In the genomic region with DNA sequence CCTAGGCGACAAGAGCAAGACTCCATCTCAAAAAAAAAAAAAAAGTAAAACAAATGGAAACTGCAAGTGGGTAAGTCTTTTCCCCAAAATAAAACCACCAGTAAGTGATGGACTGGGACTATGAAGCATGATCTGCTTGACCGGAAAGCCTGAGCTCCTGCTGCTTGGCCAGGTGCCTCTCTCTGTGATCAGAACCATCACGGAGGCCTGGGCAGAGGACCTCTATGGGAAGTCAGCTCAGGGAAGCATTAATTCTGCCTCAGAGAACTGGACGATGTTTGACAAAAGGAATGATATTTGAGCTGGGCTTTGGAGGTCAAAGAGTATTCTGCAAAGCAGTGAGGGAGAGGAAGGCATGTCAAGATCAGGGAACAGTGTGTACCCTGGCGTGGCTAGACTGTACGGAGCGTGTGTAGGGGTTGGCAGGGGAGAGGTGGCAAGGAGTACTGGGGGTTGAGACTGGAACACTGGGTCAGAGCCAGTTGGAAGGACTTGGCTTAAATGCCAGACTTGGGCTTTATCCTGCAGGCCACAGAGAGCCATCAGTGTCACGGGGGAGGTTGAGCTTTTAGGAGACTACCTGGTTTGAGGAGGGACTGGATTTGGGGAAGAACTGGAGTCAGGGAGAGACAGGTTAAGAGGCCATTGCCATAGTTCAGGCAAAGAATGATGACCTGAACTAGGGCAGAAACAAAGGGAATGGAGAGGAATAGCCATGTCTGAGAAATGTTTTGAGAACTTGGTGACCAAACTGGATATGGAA, we compare ENCODE assay signal across 25 cellular contexts. TPM values are rescaled to one million over a fixed set of nuclear protein-coding genes. Genes with fewer than 3 reads are reported as not detected.
DNase-seq lines count a peak whose midpoint lies in the region; ATAC-seq and TF ChIP-seq lines count a peak whose summit lies in the region.
"Had no signal": no experiment of that assay in that cellular context is flagged by ENCODE, and none has a peak within 500 bp of the region (broad histone marks: within the 10 kb centered on the region; RNA-seq: fewer than 3 reads in every experiment).

No MANE protein-coding gene starts in this region.

- no peaks in the 10 kb centered on the region for H3K9me3 ChIP-seq in esophagus muscularis mucosa
- H3K9me3 ChIP-seq in spleen, result no peaks in the 10 kb centered on the region
- no peaks in the 10 kb centered on the region for H3K9me3 ChIP-seq in HAP-1
- H3K9me3 ChIP-seq: colonic mucosa, SJCRH30 had no signal

- 58% methylated on average over 8 of the region's 8 CpGs for WGBS in esophagus muscularis mucosa
- 80 to 88% (median 82%) methylated on average over 8 of the region's 8 CpGs for WGBS in spleen, 5 donors

- TF ChIP-seq EP300 in esophagus muscularis mucosa (IDR thresholded peaks at IDR 0.05), result peak; percentile 98

- TF ChIP-seq POLR2A in esophagus muscularis mucosa (IDR thresholded peaks at IDR 0.05; ENCODE audit: low read depth), result no peak
- no peak for TF ChIP-seq POLR2A in spleen (IDR thresholded peaks at IDR 0.05)

- ATAC-seq in left lobe of liver, result peak; percentile 73
- no peak for ATAC-seq in HG03378 (IDR thresholded peaks at IDR 0.05; ENCODE audit: unreplicated experiment)
- ATAC-seq: activated T-cell treated with anti-CD3 and anti-CD28 coated beads, Interleukin-2, amount 50 U/mL, for 4 hours; stimulated activated naive CD8-positive, alpha-beta T cell treated with anti-CD3 and anti-CD28 coated beads, Interleukin-15, Interleukin-2, amounts not matched to agents 100 U/mL and 50 U/mL, for 24 hours; WTC11 had no signal

- in situ Hi-C loops in HAP-1 (cut with MboI; ENCODE audit: low sequenced_read_pairs), result no loop called here

- DNase-seq in esophagus muscularis mucosa (ENCODE audit: extremely low spot score), result no peak
- DNase-seq in left lobe of liver (ENCODE audit: low spot score), result no peak
- DNase-seq in spleen, result peak; percentile 11
- no peak for DNase-seq in HAP-1 (ENCODE audit: low spot score in 2 of 2)
- no peak for DNase-seq in NOMO-1 treated with DMSO at 0.1 percent for 48 hours (lab: John Stamatoyannopoulos, UW; ENCODE audit: unreplicated experiment)
- no peak for DNase-seq in DMS114 treated with DMSO at 0.1 percent for 48 hours (lab: John Stamatoyannopoulos, UW; ENCODE audit: unreplicated experiment)
- DNase-seq: activated CD4-positive, alpha-beta memory T cell treated with anti-CD3 and anti-CD28 coated beads, Interleukin-2, amount 10 ng/mL, durations not matched to agents 7 days and 5 days; activated naive CD4-positive, alpha-beta T cell treated with anti-CD3 and anti-CD28 coated beads for 36 hours; activated T-cell treated with anti-CD3 and anti-CD28 coated beads, Interleukin-2, amount 50 U/mL, for 4 hours; colonic mucosa; foreskin fibroblast; GOT3; Kasumi-1; kidney glomerular epithelial cell; NCI-H1417; NCI-H69; SJCRH30; stimulated activated naive CD8-positive, alpha-beta T cell treated with anti-CD3 and anti-CD28 coated beads, Interleukin-15, Interleukin-2, amounts not matched to agents 100 U/mL and 50 U/mL, for 24 hours had no signal

- H3K4me3 ChIP-seq in esophagus muscularis mucosa, result no peak overlapping the region
- no peak overlapping the region for H3K4me3 ChIP-seq in spleen
- no peak overlapping the region for H3K4me3 ChIP-seq in HAP-1
- H3K4me3 ChIP-seq: colonic mucosa, SJCRH30 had no signal

- peak overlapping the region; percentile 79 for H3K27ac ChIP-seq in C4-2B
- peak overlapping the region; percentile 83 to 87 (median 85) for H3K27ac ChIP-seq in esophagus muscularis mucosa (replicated peaks in 1 of 4)
- no peak overlapping the region for H3K27ac ChIP-seq in spleen
- H3K27ac ChIP-seq: colonic mucosa, SJCRH30 had no signal

- H3K4me1 ChIP-seq in esophagus muscularis mucosa (peaks cover 53 to 89% (median 62%) of the 10 kb centered on the region in 4 donors), spleen (no peaks in the 10 kb centered on the region), HAP-1 (no peaks in the 10 kb centered on the region)
- H3K4me1 ChIP-seq: colonic mucosa, SJCRH30 had no signal

- H3K27me3 ChIP-seq in esophagus muscularis mucosa (no peaks in the 10 kb centered on the region), spleen (replicated peaks in 1 of 7) (no peaks in the 10 kb centered on the region), HAP-1 (ENCODE audit: low read depth) (no peaks in the 10 kb centered on the region)
- H3K27me3 ChIP-seq: colonic mucosa, SJCRH30 had no signal

- no peak for TF ChIP-seq CTCF in C4-2B (conservative IDR thresholded peaks at IDR 0.05)
- TF ChIP-seq CTCF in esophagus muscularis mucosa (IDR thresholded peaks at IDR 0.05), result no peak
- TF ChIP-seq CTCF in spleen (IDR thresholded peaks at IDR 0.05 in 8 of 11, conservative IDR thresholded peaks at IDR 0.05 in 3 of 11), result no peak

- H3K36me3 ChIP-seq in esophagus muscularis mucosa, result peaks cover 45 to 83% (median 77%) of the 10 kb centered on the region in 4 donors
- no peaks in the 10 kb centered on the region for H3K36me3 ChIP-seq in spleen
- H3K36me3 ChIP-seq in HAP-1 (replicated peaks), result no peaks in the 10 kb centered on the region
- H3K36me3 ChIP-seq: colonic mucosa had no signal

- intact Hi-C loops in esophagus muscularis mucosa (cut with DNase I), result no loop called here
- intact Hi-C loops in spleen (cut with DNase I; ENCODE audit: low total_unique reads), result no loop called here

RNA-seq across cellular contexts. Expression of a gene that starts 16.4 kb away (rescaled TPM):
- total RNA-seq in esophagus muscularis mucosa (100 to 1,000 TPM; 101 to 214 (median 130) TPM), left lobe of liver (0.45 TPM), spleen (10 to 100 TPM in 1 of 7 donors, 1 to 10 TPM in 3, under 1 TPM in 3; 0.20 to 19.1 (median 1.1) TPM)
- 1 to 10 TPM in 1 of 3 donors, under 1 TPM in 2; 0.13 to 1.7 (median 0.27) TPM for polyA plus RNA-seq in spleen
- total RNA-seq: activated CD4-positive, alpha-beta memory T cell treated with anti-CD3 and anti-CD28 coated beads, Interleukin-2, amount 10 ng/mL, durations not matched to agents 7 days and 5 days; activated naive CD4-positive, alpha-beta T cell treated with anti-CD3 and anti-CD28 coated beads for 36 hours; activated T-cell treated with anti-CD3 and anti-CD28 coated beads, Interleukin-2, amount 50 U/mL, for 4 hours; HT-29 had no signal
- polyA plus RNA-seq: CD14-positive monocyte had no signal

RNA-seq across cellular contexts. Expression of a gene that starts 19.4 kb away (rescaled TPM):
- total RNA-seq in esophagus muscularis mucosa (1 to 10 TPM in 1 of 4 donors, under 1 TPM in 2, not detected in 1; 0.17 to 2.1 (median 0.98) TPM), left lobe of liver (not detected), spleen (1 to 10 TPM in 2 of 7 donors, under 1 TPM in 3, not detected in 2; 0.70 to 2.9 (median 0.97) TPM)
- polyA plus RNA-seq in spleen, result 1 to 10 TPM in 1 of 3 donors, under 1 TPM in 2; 0.85 to 2.3 (median 0.93) TPM
- total RNA-seq: activated naive CD4-positive, alpha-beta T cell treated with anti-CD3 and anti-CD28 coated beads for 36 hours; activated T-cell treated with anti-CD3 and anti-CD28 coated beads, Interleukin-2, amount 50 U/mL, for 4 hours; astrocyte; colonic mucosa; HT-29; SJCRH30 had no signal

RNA-seq across cellular contexts. Expression of a gene that starts 33.6 kb away (rescaled TPM):
- total RNA-seq in esophagus muscularis mucosa, result 10 to 100 TPM; 12.0 to 27.0 (median 21.9) TPM
- 54.5 TPM for total RNA-seq in left lobe of liver
- total RNA-seq in spleen, result 10 to 100 TPM; 16.8 to 28.9 (median 25.3) TPM
- polyA plus RNA-seq in spleen, result 10 to 100 TPM; 15.6 to 23.1 (median 16.1) TPM

RNA-seq across cellular contexts. Expression of a gene that starts 50.6 kb away (rescaled TPM):
- not detected for total RNA-seq in esophagus muscularis mucosa
- not detected for total RNA-seq in left lobe of liver
- not detected for total RNA-seq in spleen
- polyA plus RNA-seq in spleen, result not detected
- total RNA-seq: activated CD4-positive, alpha-beta memory T cell treated with anti-CD3 and anti-CD28 coated beads, Interleukin-2, amount 10 ng/mL, durations not matched to agents 7 days and 5 days; activated naive CD4-positive, alpha-beta T cell treated with anti-CD3 and anti-CD28 coated beads for 36 hours; activated T-cell treated with anti-CD3 and anti-CD28 coated beads, Interleukin-2, amount 50 U/mL, for 4 hours; astrocyte; HT-29; mononuclear cell; SJCRH30 had no signal
- polyA plus RNA-seq: CD14-positive monocyte had no signal

RNA-seq across cellular contexts. Expression of a gene that starts 58.4 kb away (rescaled TPM):
- 1 to 10 TPM; 2.9 to 4.9 (median 4.6) TPM for total RNA-seq in esophagus muscularis mucosa
- not detected for total RNA-seq in left lobe of liver
- total RNA-seq in spleen, result 1 to 10 TPM in 1 of 7 donors, under 1 TPM in 3, not detected in 3; 0.37 to 1.1 (median 0.91) TPM
- polyA plus RNA-seq in spleen, result 1 to 10 TPM in 2 of 3 donors, under 1 TPM in 1; 0.45 to 1.5 (median 1.5) TPM
- total RNA-seq: activated naive CD4-positive, alpha-beta T cell treated with anti-CD3 and anti-CD28 coated beads for 36 hours; activated T-cell treated with anti-CD3 and anti-CD28 coated beads, Interleukin-2, amount 50 U/mL, for 4 hours; colonic mucosa; HT-29; mononuclear cell had no signal

Comparison
In these comparisons a context has a peak if more than half of its experiments do, and no peak if none do; other contexts are left out.
1. H3K27ac ChIP-seq: peak in C4-2B (single experiment) and esophagus muscularis mucosa (4 of 4); none in spleen (0 of 8).
2. RNA of a gene that starts 16.4 kb away (total RNA-seq): 101 to 214 TPM in esophagus muscularis mucosa; 0.20 to 19.1 TPM in spleen and 0.45 TPM in left lobe of liver (single experiment); every median in the first group is over 4 times any median in the second.